Comparison of ENCODE assay signal across 8 cellular contexts in the genomic region with DNA sequence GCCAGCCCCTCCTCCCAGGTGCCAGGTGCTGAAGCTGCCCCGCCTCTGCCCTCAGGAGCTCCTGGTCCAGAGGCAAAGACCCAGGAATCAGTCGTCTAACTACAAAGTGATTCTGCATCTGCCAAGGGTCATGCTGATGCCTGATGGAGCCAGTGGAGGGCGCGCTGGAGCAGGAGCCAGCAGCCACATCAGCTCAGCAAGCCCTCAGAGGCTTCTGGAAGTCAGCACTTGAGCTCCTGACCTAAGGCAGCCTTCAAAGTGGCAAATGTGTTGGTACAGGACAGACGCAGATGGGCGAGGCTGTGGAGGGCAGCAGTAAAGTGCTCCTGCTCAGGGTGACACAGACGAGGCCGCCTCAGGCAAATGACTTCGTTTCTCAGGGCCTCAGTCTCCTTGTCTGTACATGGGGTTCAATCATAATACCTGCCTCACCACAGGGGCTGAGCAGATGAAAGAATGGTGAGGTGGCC. TPM values are rescaled to one million over a fixed set of nuclear protein-coding genes. Genes with fewer than 3 reads are reported as not detected.
DNase-seq lines count a peak whose midpoint lies in the region; ATAC-seq and TF ChIP-seq lines count a peak whose summit lies in the region.

No MANE protein-coding gene starts in this region.

- H3K27ac ChIP-seq in Panc1 (ENCODE audit: low read length), result no peak overlapping the region

- intact Hi-C loops in Panc1 (cut with micrococcal nuclease; ENCODE audit: unreplicated experiment), result loop anchor here (5.0 kb wide), 1 partner anchor 102 kb away; no protein-coding TSS in a partner anchor

- H3K36me3 ChIP-seq in BE2C (peaks cover 59% of the 10 kb centered on the region), H7 (replicated peaks; ENCODE audit: control insufficient read depth, insufficient read depth, low read length) (peaks cover 25% of the 10 kb centered on the region), Panc1 (ENCODE audit: control insufficient read depth, insufficient read depth, low read length) (no peaks in the 10 kb centered on the region)

- H3K4me3 ChIP-seq in BE2C (ENCODE audit: low read depth, low read length), result no peak overlapping the region
- no peak overlapping the region for H3K4me3 ChIP-seq in H7 (ENCODE audit: insufficient read depth, low read depth, low read length)
- no peak overlapping the region for H3K4me3 ChIP-seq in Panc1 (ENCODE audit: low read depth in 2 of 2, low read length in 2 of 2)

- no peaks in the 10 kb centered on the region for H3K27me3 ChIP-seq in BE2C
- no peaks in the 10 kb centered on the region for H3K27me3 ChIP-seq in H7 (ENCODE audit: control insufficient read depth, insufficient read depth, low read length)
- no peaks in the 10 kb centered on the region for H3K27me3 ChIP-seq in Panc1 (ENCODE audit: control insufficient read depth, insufficient read depth, low read length)

- no peaks in the 10 kb centered on the region for H3K9me3 Mint-ChIP-seq in activated naive CD4-positive, alpha-beta T cell treated with anti-CD3 and anti-CD28 coated beads, Interleukin-2, amount 50 U/mL, for 72 hours

- POLR2A ChIA-PET in Panc1 (lab: Charles Lee), result no interaction called here

- CTCF ChIA-PET in Panc1 (lab: Charles Lee), result interaction anchor here (0.7 kb wide), 2 partner anchors 55 to 267 kb away, joined by 3 to 5 read pairs; no protein-coding TSS in a partner anchor

- ATAC-seq in Panc1 (peak; percentile 77), GM21737 (IDR thresholded peaks at IDR 0.05; ENCODE audit: unreplicated experiment) (no peak)
- peak; percentile 71 to 79 for ATAC-seq in activated naive CD4-positive, alpha-beta T cell treated with anti-CD3 and anti-CD28 coated beads, Interleukin-2, amount 50 U/mL, for 72 hours

- no peaks in the 10 kb centered on the region for H3K9me3 ChIP-seq in BE2C
- no peaks in the 10 kb centered on the region for H3K9me3 ChIP-seq in Panc1 (ENCODE audit: control insufficient read depth, insufficient read depth, low read depth, low read length)

- peak; percentile 72 for TF ChIP-seq CTCF in BE2C (IDR thresholded peaks at IDR 0.05; ENCODE audit: low read depth, low read length)
- TF ChIP-seq CTCF in Panc1 (IDR thresholded peaks at IDR 0.05), result peak; percentile 90

- H3K36me3 Mint-ChIP-seq in activated naive CD4-positive, alpha-beta T cell treated with anti-CD3 and anti-CD28 coated beads, Interleukin-2, amount 50 U/mL, for 72 hours, result peaks cover 6 to 13% of the 10 kb centered on the region in 2 donors

- DNase-seq in BE2C (peak; percentile 58), H7 (peak; percentile 85), Panc1 (ENCODE audit: low read depth, low spot score) (peak; percentile 8), kidney tubule cell (ENCODE audit: low spot score) (peak; percentile 62), DMS79 treated with DMSO at 0.1 percent for 48 hours (lab: John Stamatoyannopoulos, UW) (no peak)
- peak; percentile 62 to 69 for DNase-seq in activated naive CD4-positive, alpha-beta T cell treated with anti-CD3 and anti-CD28 coated beads, Interleukin-2, amount 50 U/mL, for 72 hours (ENCODE audit: low spot score in 2 of 2)
- DNase-seq in stimulated activated CD8-positive, alpha-beta memory T cell treated with anti-CD3 and anti-CD28 coated beads, Interleukin-7, amount 100 ng/mL, for 24 hours (ENCODE audit: low read depth), result peak; percentile 10

- in situ Hi-C loops in Panc1 (cut with HindIII; ENCODE audit: low pct_unique_long_range_greater_than_20kb, low sequenced_read_pairs), result no loop called here

- no TSS peak for BruUV-seq in Panc1 (replicated peaks; lab: Mats Ljungman, UMichigan)

- H3K4me1 ChIP-seq in BE2C (no peaks in the 10 kb centered on the region), Panc1 (ENCODE audit: control insufficient read depth, insufficient read depth, low read length) (no peaks in the 10 kb centered on the region)

- peak overlapping the region; percentile 49 to 91 for H3K27ac Mint-ChIP-seq in activated naive CD4-positive, alpha-beta T cell treated with anti-CD3 and anti-CD28 coated beads, Interleukin-2, amount 50 U/mL, for 72 hours

RNA-seq across cellular contexts. Expression of gene C12orf43, which starts 10.9 kb away (rescaled TPM):
- polyA plus RNA-seq in BE2C (2012; ENCODE audit: insufficient read depth, insufficient read length, low read depth), result 31.0 TPM
- total RNA-seq in H7 (2014; rRNA removed; shearing (Covaris generic)), result 11.8 and 15.0 TPM in 2 replicates
- total RNA-seq in Panc1 (2021; ENCODE audit: unreplicated experiment), result 20.7 TPM
- polyA plus RNA-seq in Panc1 (2012; ENCODE audit: insufficient read length), result 15.4 TPM
- total RNA-seq in activated naive CD4-positive, alpha-beta T cell treated with anti-CD3 and anti-CD28 coated beads, Interleukin-2, amount 50 U/mL, for 72 hours, result 10 to 100 TPM; 16.9 to 19.9 TPM

RNA-seq across cellular contexts. Expression of gene HNF1A, which starts 27.0 kb away (rescaled TPM):
- polyA plus RNA-seq in BE2C (2012; ENCODE audit: insufficient read depth, insufficient read length, low read depth), result not detected
- total RNA-seq in H7 (2014; rRNA removed; shearing (Covaris generic)), result not detected in 2 replicates
- 0.26 TPM for total RNA-seq in Panc1 (2021; ENCODE audit: unreplicated experiment)
- polyA plus RNA-seq in Panc1 (2012; ENCODE audit: insufficient read length), result 0.22 TPM
- total RNA-seq in activated naive CD4-positive, alpha-beta T cell treated with anti-CD3 and anti-CD28 coated beads, Interleukin-2, amount 50 U/mL, for 72 hours, result not detected

RNA-seq across cellular contexts. Expression of gene OASL, which starts 33.7 kb away (rescaled TPM):
- polyA plus RNA-seq in BE2C (2012; ENCODE audit: insufficient read depth, insufficient read length, low read depth), result not detected
- not detected in 2 replicates for total RNA-seq in H7 (2014; rRNA removed; shearing (Covaris generic))
- total RNA-seq in Panc1 (2021; ENCODE audit: unreplicated experiment), result 21.1 TPM
- 7.5 TPM for polyA plus RNA-seq in Panc1 (2012; ENCODE audit: insufficient read length)
- 10 to 100 TPM in 1 of 2 donors, 1 to 10 TPM in 1; 2.6 to 16.3 TPM for total RNA-seq in activated naive CD4-positive, alpha-beta T cell treated with anti-CD3 and anti-CD28 coated beads, Interleukin-2, amount 50 U/mL, for 72 hours
